8 cellular contexts compared by ENCODE assay signal in genomic region chr10:60964257-60965235, GRCh38. TPM values are rescaled to one million over a fixed set of nuclear protein-coding genes. Genes with fewer than 3 reads are reported as not detected.
DNase-seq lines count a peak whose midpoint lies in the region; ATAC-seq and TF ChIP-seq lines count a peak whose summit lies in the region.

No MANE protein-coding gene starts in this region.

- H3K36me3 Mint-ChIP-seq in naive B cell, result no peaks in the 10 kb centered on the region

- H4K20me1 ChIP-seq in fibroblast of lung (ENCODE audit: control insufficient read depth, extremely low read depth, insufficient read depth, low read length), result no peaks in the 10 kb centered on the region

- H3K27me3 ChIP-seq in fibroblast of lung (ENCODE audit: control insufficient read depth, insufficient read depth, low read length) (no peaks in the 10 kb centered on the region), tibial nerve (no peaks in the 10 kb centered on the region)

- TF ChIP-seq EP300 in tibial nerve (IDR thresholded peaks at IDR 0.05), result peak in 1 of 2 donors; percentile 52

- H3K4me3 ChIP-seq in fibroblast of lung (replicated peaks in 1 of 4; ENCODE audit: control extremely low read depth in 1 of 4, insufficient read depth in 1 of 4, low read depth in 3 of 4, low read length in 4 of 4) (no peak overlapping the region), tibial nerve (peak overlapping the region in 1 of 4 donors; percentile 8)

- H3K4me1 Mint-ChIP-seq in naive B cell, result peaks cover 11 to 23% (median 19%) of the 10 kb centered on the region in 3 donors

- H3K9me3 ChIP-seq in fibroblast of lung (ENCODE audit: control insufficient read depth, insufficient read depth, low read depth, low read length) (no peaks in the 10 kb centered on the region), tibial nerve (no peaks in the 10 kb centered on the region)

- no peak overlapping the region for H3K9ac ChIP-seq in fibroblast of lung (ENCODE audit: insufficient read depth, low read length)

- H3K36me3 ChIP-seq in fibroblast of lung (ENCODE audit: control insufficient read depth, insufficient read depth, low read length) (no peaks in the 10 kb centered on the region), tibial nerve (no peaks in the 10 kb centered on the region)

- H2AFZ ChIP-seq in fibroblast of lung (ENCODE audit: low read length), result no peak overlapping the region

- DNase-seq in NCI-H345 (lab: John Stamatoyannopoulos, UW) (peak; percentile 56), NCI-H345 treated with DMSO at 0.1 percent for 48 hours (lab: John Stamatoyannopoulos, UW; ENCODE audit: unreplicated experiment) (no peak), NCI-H526 (lab: John Stamatoyannopoulos, UW) (peak; percentile 46 to 69), fibroblast of lung (ENCODE audit: low read depth in 2 of 2) (peak; percentile 86 to 94), naive B cell (peak; percentile 44), tibial nerve (ENCODE audit: low spot score in 2 of 2) (peak; percentile 25 to 50)
- peak; percentile 22 for DNase-seq in activated CD8-positive, alpha-beta memory T cell treated with anti-CD3 and anti-CD28 coated beads, Interleukin-2, amount 50 U/mL, for 4 hours

- peak overlapping the region; percentile 54 for H3K27ac ChIP-seq in fibroblast of lung (ENCODE audit: insufficient read depth, low read length)
- peak overlapping the region in 3 of 4 donors; percentile 41 to 80 (median 79) for H3K27ac ChIP-seq in tibial nerve

- peak overlapping the region in 1 of 6 donors; percentile 0 for H3K27ac Mint-ChIP-seq in naive B cell

- peak overlapping the region; percentile 46 for H3K4me2 ChIP-seq in fibroblast of lung (ENCODE audit: extremely low read depth, insufficient read depth, low read length)

- H3K4me3 Mint-ChIP-seq in naive B cell, result no peak overlapping the region

- TF ChIP-seq POLR2A in tibial nerve (IDR thresholded peaks at IDR 0.05), result no peak

- no peaks in the 10 kb centered on the region for H3K79me2 ChIP-seq in fibroblast of lung (ENCODE audit: control insufficient read depth, insufficient read depth, low read length)

- peaks cover 18% of the 10 kb centered on the region for H3K4me1 ChIP-seq in fibroblast of lung (ENCODE audit: control insufficient read depth, extremely low read depth, insufficient read depth, low read length)
- H3K4me1 ChIP-seq in tibial nerve, result peaks cover 0 to 23% (median 9%) of the 10 kb centered on the region in 4 donors

- WGBS in tibial nerve, 2 donors, result 15 to 27% methylated on average over 5 of the region's 5 CpGs

- TF ChIP-seq CTCF in fibroblast of lung (conservative IDR thresholded peaks at IDR 0.05 in 1 of 2, IDR thresholded peaks at IDR 0.05 in 1 of 2; ENCODE audit: low read depth in 1 of 2, low read length in 2 of 2) (peak; percentile 86 to 90), tibial nerve (IDR thresholded peaks at IDR 0.05) (peak; percentile 70 to 80 (median 74))

- peaks cover 0 to 3% (median 0%) of the 10 kb centered on the region in 7 donors for H3K9me3 Mint-ChIP-seq in naive B cell

- ATAC-seq in HG02798 (IDR thresholded peaks at IDR 0.05; ENCODE audit: poor library complexity, unreplicated experiment) (peak; percentile 76), naive B cell (ENCODE audit: low read depth in 2 of 2) (peak in 1 of 2 donors; percentile 22)

- H3K27me3 Mint-ChIP-seq in naive B cell, result peaks cover 7 to 23% (median 9%) of the 10 kb centered on the region in 3 donors

RNA-seq across cellular contexts. Expression of gene RHOBTB1, which starts 20.6 kb away (rescaled TPM):
- total RNA-seq in fibroblast of lung (19.8 TPM in 2 replicates), tibial nerve (10 to 100 TPM in 1 of 4 donors, 1 to 10 TPM in 3; 5.7 to 28.2 (median 5.9) TPM)
- polyA plus RNA-seq in fibroblast of lung (14.9 and 42.6 TPM in 2 replicates), naive B cell (ENCODE audit: low read depth in 6 of 6) (1 to 10 TPM in 2 of 6 donors, under 1 TPM in 3, not detected in 1; 0.21 to 2.2 (median 0.69) TPM)
- polyA plus RNA-seq in fibroblast of lung (2012), result 9.3 and 25.8 TPM in 2 replicates
- 5.1 and 8.7 TPM in 2 replicates for polyA minus RNA-seq in fibroblast of lung (ENCODE audit: low replicate concordance)
